In the genomic region with DNA sequence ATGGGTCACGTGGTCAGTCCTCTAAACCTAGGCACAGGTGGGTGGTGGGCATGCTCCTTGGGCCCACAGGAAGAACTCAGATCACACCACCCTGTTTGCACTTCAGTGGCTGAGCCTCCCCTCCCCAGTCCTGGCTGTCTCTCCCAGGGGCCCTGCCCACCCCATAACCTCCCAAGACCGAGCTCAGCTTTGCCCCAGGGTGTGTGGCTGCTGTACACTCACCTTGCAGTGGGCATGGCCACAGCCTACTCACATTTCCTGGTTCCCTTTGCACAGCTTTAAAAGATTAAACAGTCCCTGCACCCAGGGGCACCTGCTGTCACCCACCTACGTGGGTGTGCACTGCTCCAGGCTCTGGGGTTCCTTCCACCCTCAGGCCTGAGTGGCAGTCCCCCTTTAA, we compare ENCODE assay signal across 1 cellular context.
TF ChIP-seq lines count a peak whose summit lies in the region.

No MANE protein-coding gene starts in this region.

TF ChIP-seq in IMR-90, 13 proteins besides CTCF, POLR2A, EP300 and RAD21:
- TF ChIP-seq BHLHE40 (IDR thresholded peaks at IDR 0.05; ENCODE audit: low read depth, low read length) = no peak
- no peak for TF ChIP-seq NFE2L2 (IDR thresholded peaks at IDR 0.05; ENCODE audit: low read depth, low read length)
TF ChIP-seq in IMR-90: peak in this region for 0.
